In genomic region chr6:97469451-97469850, GRCh38 we compare ENCODE assay signal across 8 cellular contexts.
"Had no signal": no experiment of that assay in that cellular context is flagged by ENCODE, and none has a peak within 500 bp of the region (broad histone marks: within the 10 kb centered on the region; RNA-seq: fewer than 3 reads in every experiment).

No MANE protein-coding gene starts in this region.

- DNase-seq: GDM1, GF-D8 had no signal

- ATAC-seq: GM12878 had no signal

- FAIRE-seq: G401.6, GM12878, GM12891, GM12892, GM18507, GM19239 had no signal

- H3K4me3 ChIP-seq: GM12878 had no signal
